In the genomic region with DNA sequence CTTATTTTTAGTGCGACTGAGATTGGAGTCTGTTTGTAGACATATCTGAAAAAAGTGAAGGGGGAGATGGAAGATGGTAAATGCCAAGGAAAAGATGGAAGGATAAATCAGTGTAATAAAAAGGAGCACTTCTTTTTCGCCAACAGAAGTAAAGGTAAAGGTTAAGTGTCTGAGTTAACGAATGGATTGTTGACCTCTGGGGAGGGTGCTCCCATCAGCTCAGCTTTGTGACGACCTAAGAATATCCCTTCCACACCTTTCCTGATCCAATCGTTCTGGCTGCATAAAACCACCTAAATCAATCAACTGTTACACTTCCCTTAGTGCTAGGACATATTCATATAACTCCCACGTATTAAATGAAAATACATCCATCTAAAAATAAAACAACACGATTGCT, we compare ENCODE assay signal across 8 cellular contexts. TPM values are rescaled to one million over a fixed set of nuclear protein-coding genes. Genes with fewer than 3 reads are reported as not detected.
DNase-seq lines count a peak whose midpoint lies in the region; ATAC-seq and TF ChIP-seq lines count a peak whose summit lies in the region.

No MANE protein-coding gene starts in this region.

- CTCF ChIA-PET in A673 (lab: Charles Lee) = no interaction called here

- TF ChIP-seq CTCF in A673 (conservative IDR thresholded peaks at IDR 0.05; ENCODE audit: low read depth, low read length) (no peak), chondrocyte (IDR thresholded peaks at IDR 0.05) (no peak)

- H3K4me1 Mint-ChIP-seq in chondrocyte (ENCODE audit: low read depth) = peaks cover 42% of the 10 kb centered on the region

- H3K4me3 ChIP-seq in A673 (ENCODE audit: low read depth, low read length, poor library complexity, severe bottlenecking) (peak overlapping the region; percentile 73), mononuclear cell (ENCODE audit: low read length) (peak overlapping the region; percentile 91)

- peak overlapping the region; percentile 98 for H3K4me3 Mint-ChIP-seq in chondrocyte (ENCODE audit: unreplicated experiment)

- ATAC-seq in GM19395 (IDR thresholded peaks at IDR 0.05; ENCODE audit: unreplicated experiment) = no peak

- H3K27me3 Mint-ChIP-seq in chondrocyte (ENCODE audit: low read depth) = no peaks in the 10 kb centered on the region

- POLR2A ChIA-PET in A673 (lab: Charles Lee; ENCODE audit: low non-redundant PET) = no interaction called here

- H3K36me3 ChIP-seq in A673 (ENCODE audit: insufficient read depth, low read length, poor library complexity, severe bottlenecking) = peaks cover 8% of the 10 kb centered on the region

- no peaks in the 10 kb centered on the region for H3K9me3 Mint-ChIP-seq in chondrocyte (ENCODE audit: low read depth)

- intact Hi-C loops in A673 (cut with micrococcal nuclease; ENCODE audit: unreplicated experiment) = loop anchor here (5.0 kb wide), 1 partner anchor 57 kb away; no protein-coding TSS in a partner anchor

- H3K27ac ChIP-seq in A673 (ENCODE audit: low read depth, low read length, poor library complexity, severe bottlenecking) = peak overlapping the region; percentile 95

- peaks cover 12% of the 10 kb centered on the region for H3K4me1 ChIP-seq in A673 (ENCODE audit: insufficient read depth, low read length, poor library complexity, severe bottlenecking)
- peaks cover 25% of the 10 kb centered on the region for H3K4me1 ChIP-seq in mononuclear cell (ENCODE audit: insufficient read depth, low read length)

- peaks cover 8% of the 10 kb centered on the region for H3K36me3 Mint-ChIP-seq in chondrocyte (ENCODE audit: low read depth)

- no TSS peak for BruUV-seq in A673 (replicated peaks; lab: Mats Ljungman, UMichigan)

- no peak for DNase-seq in A673 (ENCODE audit: low spot score)
- DNase-seq in HuH-7 (ENCODE audit: low spot score) = peak; percentile 8
- DNase-seq in chondrocyte (ENCODE audit: low spot score) = no peak
- DNase-seq in NCI-H2107 treated with DMSO at 0.1 percent for 48 hours (lab: John Stamatoyannopoulos, UW; ENCODE audit: unreplicated experiment) = no peak
- DNase-seq in ureter (ENCODE audit: low spot score) = no peak
- no peak for DNase-seq in COLO668 (lab: John Stamatoyannopoulos, UW; ENCODE audit: unreplicated experiment)

- H3K27me3 ChIP-seq in A673 (replicated peaks; ENCODE audit: insufficient read depth, low read depth, low read length, poor library complexity) = no peaks in the 10 kb centered on the region
- no peaks in the 10 kb centered on the region for H3K27me3 ChIP-seq in mononuclear cell (ENCODE audit: insufficient read depth, low read length)

- peak overlapping the region; percentile 100 for H3K27ac Mint-ChIP-seq in chondrocyte (ENCODE audit: unreplicated experiment)

- H3K9me3 ChIP-seq in A673 (ENCODE audit: low read depth, low read length, poor library complexity, severe bottlenecking) (no peaks in the 10 kb centered on the region), mononuclear cell (ENCODE audit: low read depth, low read length) (no peaks in the 10 kb centered on the region)

RNA-seq across cellular contexts. Expression of a gene that starts 0.8 kb away (rescaled TPM):
- total RNA-seq in A673 (2021) (7.4 and 11.4 TPM in 2 replicates), chondrocyte (2.2 to 3.7 TPM (median 2.9 TPM) in 3 replicates), mononuclear cell (8.8 TPM), ureter (10.7 TPM)

RNA-seq across cellular contexts. Expression of a gene that starts 1.0 kb away (rescaled TPM):
- 37.0 and 41.1 TPM in 2 replicates for total RNA-seq in A673 (2021)
- total RNA-seq in chondrocyte = 27.4 to 37.6 TPM (median 37.1 TPM) in 3 replicates
- 98.5 TPM for total RNA-seq in mononuclear cell
- 29.2 TPM for total RNA-seq in ureter

RNA-seq across cellular contexts. Expression of a gene that starts 39.8 kb away (rescaled TPM):
- 119 TPM in 2 replicates for total RNA-seq in A673 (2021)
- total RNA-seq in chondrocyte = 151 to 183 TPM (median 178 TPM) in 3 replicates
- 23.7 TPM for total RNA-seq in mononuclear cell
- 80.3 TPM for total RNA-seq in ureter
